1 cellular context compared by ENCODE assay signal in the genomic region with DNA sequence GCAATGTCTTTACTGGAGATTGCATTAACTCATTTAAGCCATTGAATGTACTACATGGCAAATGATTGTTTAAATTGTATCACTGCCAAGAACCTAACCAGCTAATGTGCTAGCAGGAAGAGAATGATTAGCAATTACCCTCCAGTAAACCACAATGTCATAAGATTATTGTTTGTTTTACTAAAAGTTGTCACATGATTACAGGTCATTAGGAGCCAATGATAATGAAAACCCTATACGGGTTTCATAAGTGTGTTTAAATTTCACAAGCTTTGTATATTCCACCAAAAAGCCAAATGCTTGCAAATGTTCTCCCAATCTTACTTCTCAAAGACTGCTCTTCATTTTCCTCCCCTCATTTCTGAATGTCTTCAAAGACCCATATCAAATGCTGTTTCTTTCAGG.
TF ChIP-seq lines count a peak whose summit lies in the region.

No MANE protein-coding gene starts in this region.

TF ChIP-seq in HEK293, 187 proteins besides CTCF, POLR2A, EP300 and RAD21 (continued from another document and continues in another):
- TF ChIP-seq, protein P1, sequence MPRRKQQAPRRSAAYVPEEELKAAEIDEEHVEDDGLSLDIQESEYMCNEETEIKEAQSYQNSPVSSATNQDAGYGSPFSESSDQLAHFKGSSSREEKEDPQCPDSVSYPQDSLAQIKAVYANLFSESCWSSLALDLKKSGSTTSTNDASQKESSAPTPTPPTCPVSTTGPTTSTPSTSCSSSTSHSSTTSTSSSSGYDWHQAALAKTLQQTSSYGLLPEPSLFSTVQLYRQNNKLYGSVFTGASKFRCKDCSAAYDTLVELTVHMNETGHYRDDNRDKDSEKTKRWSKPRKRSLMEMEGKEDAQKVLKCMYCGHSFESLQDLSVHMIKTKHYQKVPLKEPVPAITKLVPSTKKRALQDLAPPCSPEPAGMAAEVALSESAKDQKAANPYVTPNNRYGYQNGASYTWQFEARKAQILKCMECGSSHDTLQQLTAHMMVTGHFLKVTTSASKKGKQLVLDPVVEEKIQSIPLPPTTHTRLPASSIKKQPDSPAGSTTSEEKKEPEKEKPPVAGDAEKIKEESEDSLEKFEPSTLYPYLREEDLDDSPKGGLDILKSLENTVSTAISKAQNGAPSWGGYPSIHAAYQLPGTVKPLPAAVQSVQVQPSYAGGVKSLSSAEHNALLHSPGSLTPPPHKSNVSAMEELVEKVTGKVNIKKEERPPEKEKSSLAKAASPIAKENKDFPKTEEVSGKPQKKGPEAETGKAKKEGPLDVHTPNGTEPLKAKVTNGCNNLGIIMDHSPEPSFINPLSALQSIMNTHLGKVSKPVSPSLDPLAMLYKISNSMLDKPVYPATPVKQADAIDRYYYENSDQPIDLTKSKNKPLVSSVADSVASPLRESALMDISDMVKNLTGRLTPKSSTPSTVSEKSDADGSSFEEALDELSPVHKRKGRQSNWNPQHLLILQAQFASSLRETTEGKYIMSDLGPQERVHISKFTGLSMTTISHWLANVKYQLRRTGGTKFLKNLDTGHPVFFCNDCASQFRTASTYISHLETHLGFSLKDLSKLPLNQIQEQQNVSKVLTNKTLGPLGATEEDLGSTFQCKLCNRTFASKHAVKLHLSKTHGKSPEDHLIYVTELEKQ (tag by site-specific recombination; IDR thresholded peaks at IDR 0.05; ENCODE audit: borderline replicate concordance) = peak; percentile 82; the same call in 1 of the 2 replicates
- TF ChIP-seq, protein P2, sequence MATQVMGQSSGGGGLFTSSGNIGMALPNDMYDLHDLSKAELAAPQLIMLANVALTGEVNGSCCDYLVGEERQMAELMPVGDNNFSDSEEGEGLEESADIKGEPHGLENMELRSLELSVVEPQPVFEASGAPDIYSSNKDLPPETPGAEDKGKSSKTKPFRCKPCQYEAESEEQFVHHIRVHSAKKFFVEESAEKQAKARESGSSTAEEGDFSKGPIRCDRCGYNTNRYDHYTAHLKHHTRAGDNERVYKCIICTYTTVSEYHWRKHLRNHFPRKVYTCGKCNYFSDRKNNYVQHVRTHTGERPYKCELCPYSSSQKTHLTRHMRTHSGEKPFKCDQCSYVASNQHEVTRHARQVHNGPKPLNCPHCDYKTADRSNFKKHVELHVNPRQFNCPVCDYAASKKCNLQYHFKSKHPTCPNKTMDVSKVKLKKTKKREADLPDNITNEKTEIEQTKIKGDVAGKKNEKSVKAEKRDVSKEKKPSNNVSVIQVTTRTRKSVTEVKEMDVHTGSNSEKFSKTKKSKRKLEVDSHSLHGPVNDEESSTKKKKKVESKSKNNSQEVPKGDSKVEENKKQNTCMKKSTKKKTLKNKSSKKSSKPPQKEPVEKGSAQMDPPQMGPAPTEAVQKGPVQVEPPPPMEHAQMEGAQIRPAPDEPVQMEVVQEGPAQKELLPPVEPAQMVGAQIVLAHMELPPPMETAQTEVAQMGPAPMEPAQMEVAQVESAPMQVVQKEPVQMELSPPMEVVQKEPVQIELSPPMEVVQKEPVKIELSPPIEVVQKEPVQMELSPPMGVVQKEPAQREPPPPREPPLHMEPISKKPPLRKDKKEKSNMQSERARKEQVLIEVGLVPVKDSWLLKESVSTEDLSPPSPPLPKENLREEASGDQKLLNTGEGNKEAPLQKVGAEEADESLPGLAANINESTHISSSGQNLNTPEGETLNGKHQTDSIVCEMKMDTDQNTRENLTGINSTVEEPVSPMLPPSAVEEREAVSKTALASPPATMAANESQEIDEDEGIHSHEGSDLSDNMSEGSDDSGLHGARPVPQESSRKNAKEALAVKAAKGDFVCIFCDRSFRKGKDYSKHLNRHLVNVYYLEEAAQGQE (tag by site-specific recombination; IDR thresholded peaks at IDR 0.05) = no peak
- no peak for TF ChIP-seq EGR2 (tag by site-specific recombination; IDR thresholded peaks at IDR 0.05; ENCODE audit: low read depth)
- TF ChIP-seq ZNF501 (tag by site-specific recombination; IDR thresholded peaks at IDR 0.05) = no peak
- TF ChIP-seq TCF7L2 (IDR thresholded peaks at IDR 0.05; ENCODE audit: borderline replicate concordance, low read depth, low read length) = no peak
- TF ChIP-seq ZNF585B (tag by site-specific recombination; IDR thresholded peaks at IDR 0.05) = no peak
- TF ChIP-seq, protein P3, sequence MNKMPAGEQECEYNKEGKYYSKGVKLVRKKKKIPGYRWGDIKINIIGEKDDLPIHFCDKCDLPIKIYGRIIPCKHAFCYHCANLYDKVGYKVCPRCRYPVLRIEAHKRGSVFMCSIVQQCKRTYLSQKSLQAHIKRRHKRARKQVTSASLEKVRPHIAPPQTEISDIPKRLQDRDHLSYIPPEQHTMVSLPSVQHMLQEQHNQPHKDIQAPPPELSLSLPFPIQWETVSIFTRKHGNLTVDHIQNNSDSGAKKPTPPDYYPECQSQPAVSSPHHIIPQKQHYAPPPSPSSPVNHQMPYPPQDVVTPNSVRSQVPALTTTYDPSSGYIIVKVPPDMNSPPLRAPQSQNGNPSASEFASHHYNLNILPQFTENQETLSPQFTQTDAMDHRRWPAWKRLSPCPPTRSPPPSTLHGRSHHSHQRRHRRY (tag by site-specific recombination; IDR thresholded peaks at IDR 0.05) = no peak
- peak; percentile 67; the same call in 1 of the 2 replicates for TF ChIP-seq ZNF24 (tag by site-specific recombination; IDR thresholded peaks at IDR 0.05)
- TF ChIP-seq ZEB2 (tag by site-specific recombination; IDR thresholded peaks at IDR 0.05) = peak; percentile 77
- TF ChIP-seq, protein P4, sequence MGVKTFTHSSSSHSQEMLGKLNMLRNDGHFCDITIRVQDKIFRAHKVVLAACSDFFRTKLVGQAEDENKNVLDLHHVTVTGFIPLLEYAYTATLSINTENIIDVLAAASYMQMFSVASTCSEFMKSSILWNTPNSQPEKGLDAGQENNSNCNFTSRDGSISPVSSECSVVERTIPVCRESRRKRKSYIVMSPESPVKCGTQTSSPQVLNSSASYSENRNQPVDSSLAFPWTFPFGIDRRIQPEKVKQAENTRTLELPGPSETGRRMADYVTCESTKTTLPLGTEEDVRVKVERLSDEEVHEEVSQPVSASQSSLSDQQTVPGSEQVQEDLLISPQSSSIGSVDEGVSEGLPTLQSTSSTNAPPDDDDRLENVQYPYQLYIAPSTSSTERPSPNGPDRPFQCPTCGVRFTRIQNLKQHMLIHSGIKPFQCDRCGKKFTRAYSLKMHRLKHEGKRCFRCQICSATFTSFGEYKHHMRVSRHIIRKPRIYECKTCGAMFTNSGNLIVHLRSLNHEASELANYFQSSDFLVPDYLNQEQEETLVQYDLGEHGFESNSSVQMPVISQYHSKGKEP (tag by site-specific recombination; IDR thresholded peaks at IDR 0.05) = peak; percentile 81
- no peak for TF ChIP-seq RBAK (tag by site-specific recombination; IDR thresholded peaks at IDR 0.05)
- TF ChIP-seq, protein P5, sequence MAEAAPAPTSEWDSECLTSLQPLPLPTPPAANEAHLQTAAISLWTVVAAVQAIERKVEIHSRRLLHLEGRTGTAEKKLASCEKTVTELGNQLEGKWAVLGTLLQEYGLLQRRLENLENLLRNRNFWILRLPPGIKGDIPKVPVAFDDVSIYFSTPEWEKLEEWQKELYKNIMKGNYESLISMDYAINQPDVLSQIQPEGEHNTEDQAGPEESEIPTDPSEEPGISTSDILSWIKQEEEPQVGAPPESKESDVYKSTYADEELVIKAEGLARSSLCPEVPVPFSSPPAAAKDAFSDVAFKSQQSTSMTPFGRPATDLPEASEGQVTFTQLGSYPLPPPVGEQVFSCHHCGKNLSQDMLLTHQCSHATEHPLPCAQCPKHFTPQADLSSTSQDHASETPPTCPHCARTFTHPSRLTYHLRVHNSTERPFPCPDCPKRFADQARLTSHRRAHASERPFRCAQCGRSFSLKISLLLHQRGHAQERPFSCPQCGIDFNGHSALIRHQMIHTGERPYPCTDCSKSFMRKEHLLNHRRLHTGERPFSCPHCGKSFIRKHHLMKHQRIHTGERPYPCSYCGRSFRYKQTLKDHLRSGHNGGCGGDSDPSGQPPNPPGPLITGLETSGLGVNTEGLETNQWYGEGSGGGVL (tag by site-specific recombination; IDR thresholded peaks at IDR 0.05) = 0 out of 2 replicates have a peak, but pooled peaks have one; percentile 19
- no peak for TF ChIP-seq ZNF138 (tag by site-specific recombination; IDR thresholded peaks at IDR 0.05; ENCODE audit: borderline replicate concordance)
- TF ChIP-seq ZNF248 (tag by site-specific recombination; IDR thresholded peaks at IDR 0.05) = no peak
- TF ChIP-seq ZNF211 (tag by site-specific recombination; IDR thresholded peaks at IDR 0.05; ENCODE audit: low read depth) = no peak
- TF ChIP-seq, protein P6, sequence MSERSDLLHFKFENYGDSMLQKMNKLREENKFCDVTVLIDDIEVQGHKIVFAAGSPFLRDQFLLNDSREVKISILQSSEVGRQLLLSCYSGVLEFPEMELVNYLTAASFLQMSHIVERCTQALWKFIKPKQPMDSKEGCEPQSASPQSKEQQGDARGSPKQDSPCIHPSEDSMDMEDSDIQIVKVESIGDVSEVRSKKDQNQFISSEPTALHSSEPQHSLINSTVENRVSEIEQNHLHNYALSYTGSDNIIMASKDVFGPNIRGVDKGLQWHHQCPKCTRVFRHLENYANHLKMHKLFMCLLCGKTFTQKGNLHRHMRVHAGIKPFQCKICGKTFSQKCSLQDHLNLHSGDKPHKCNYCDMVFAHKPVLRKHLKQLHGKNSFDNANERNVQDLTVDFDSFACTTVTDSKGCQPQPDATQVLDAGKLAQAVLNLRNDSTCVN (tag by site-specific recombination; optimal IDR thresholded peaks at IDR 0.05) = no peak
- TF ChIP-seq ZNF341 (tag by site-specific recombination; IDR thresholded peaks at IDR 0.05; ENCODE audit: low read depth) = no peak
- TF ChIP-seq ZNF548 (tag by site-specific recombination; IDR thresholded peaks at IDR 0.05) = no peak
- TF ChIP-seq ZNF843 (tag by site-specific recombination; IDR thresholded peaks at IDR 0.05) = peak; percentile 88
- peak; percentile 79 for TF ChIP-seq WT1 (tag by site-specific recombination; IDR thresholded peaks at IDR 0.05)
- TF ChIP-seq SCRT2 (tag by site-specific recombination; IDR thresholded peaks at IDR 0.05) = no peak
- TF ChIP-seq, protein P7, sequence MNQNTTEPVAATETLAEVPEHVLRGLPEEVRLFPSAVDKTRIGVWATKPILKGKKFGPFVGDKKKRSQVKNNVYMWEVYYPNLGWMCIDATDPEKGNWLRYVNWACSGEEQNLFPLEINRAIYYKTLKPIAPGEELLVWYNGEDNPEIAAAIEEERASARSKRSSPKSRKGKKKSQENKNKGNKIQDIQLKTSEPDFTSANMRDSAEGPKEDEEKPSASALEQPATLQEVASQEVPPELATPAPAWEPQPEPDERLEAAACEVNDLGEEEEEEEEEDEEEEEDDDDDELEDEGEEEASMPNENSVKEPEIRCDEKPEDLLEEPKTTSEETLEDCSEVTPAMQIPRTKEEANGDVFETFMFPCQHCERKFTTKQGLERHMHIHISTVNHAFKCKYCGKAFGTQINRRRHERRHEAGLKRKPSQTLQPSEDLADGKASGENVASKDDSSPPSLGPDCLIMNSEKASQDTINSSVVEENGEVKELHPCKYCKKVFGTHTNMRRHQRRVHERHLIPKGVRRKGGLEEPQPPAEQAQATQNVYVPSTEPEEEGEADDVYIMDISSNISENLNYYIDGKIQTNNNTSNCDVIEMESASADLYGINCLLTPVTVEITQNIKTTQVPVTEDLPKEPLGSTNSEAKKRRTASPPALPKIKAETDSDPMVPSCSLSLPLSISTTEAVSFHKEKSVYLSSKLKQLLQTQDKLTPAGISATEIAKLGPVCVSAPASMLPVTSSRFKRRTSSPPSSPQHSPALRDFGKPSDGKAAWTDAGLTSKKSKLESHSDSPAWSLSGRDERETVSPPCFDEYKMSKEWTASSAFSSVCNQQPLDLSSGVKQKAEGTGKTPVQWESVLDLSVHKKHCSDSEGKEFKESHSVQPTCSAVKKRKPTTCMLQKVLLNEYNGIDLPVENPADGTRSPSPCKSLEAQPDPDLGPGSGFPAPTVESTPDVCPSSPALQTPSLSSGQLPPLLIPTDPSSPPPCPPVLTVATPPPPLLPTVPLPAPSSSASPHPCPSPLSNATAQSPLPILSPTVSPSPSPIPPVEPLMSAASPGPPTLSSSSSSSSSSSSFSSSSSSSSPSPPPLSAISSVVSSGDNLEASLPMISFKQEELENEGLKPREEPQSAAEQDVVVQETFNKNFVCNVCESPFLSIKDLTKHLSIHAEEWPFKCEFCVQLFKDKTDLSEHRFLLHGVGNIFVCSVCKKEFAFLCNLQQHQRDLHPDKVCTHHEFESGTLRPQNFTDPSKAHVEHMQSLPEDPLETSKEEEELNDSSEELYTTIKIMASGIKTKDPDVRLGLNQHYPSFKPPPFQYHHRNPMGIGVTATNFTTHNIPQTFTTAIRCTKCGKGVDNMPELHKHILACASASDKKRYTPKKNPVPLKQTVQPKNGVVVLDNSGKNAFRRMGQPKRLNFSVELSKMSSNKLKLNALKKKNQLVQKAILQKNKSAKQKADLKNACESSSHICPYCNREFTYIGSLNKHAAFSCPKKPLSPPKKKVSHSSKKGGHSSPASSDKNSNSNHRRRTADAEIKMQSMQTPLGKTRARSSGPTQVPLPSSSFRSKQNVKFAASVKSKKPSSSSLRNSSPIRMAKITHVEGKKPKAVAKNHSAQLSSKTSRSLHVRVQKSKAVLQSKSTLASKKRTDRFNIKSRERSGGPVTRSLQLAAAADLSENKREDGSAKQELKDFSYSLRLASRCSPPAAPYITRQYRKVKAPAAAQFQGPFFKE (tag by site-specific recombination; IDR thresholded peaks at IDR 0.05; ENCODE audit: borderline replicate concordance) = no peak
- TF ChIP-seq, protein P8, sequence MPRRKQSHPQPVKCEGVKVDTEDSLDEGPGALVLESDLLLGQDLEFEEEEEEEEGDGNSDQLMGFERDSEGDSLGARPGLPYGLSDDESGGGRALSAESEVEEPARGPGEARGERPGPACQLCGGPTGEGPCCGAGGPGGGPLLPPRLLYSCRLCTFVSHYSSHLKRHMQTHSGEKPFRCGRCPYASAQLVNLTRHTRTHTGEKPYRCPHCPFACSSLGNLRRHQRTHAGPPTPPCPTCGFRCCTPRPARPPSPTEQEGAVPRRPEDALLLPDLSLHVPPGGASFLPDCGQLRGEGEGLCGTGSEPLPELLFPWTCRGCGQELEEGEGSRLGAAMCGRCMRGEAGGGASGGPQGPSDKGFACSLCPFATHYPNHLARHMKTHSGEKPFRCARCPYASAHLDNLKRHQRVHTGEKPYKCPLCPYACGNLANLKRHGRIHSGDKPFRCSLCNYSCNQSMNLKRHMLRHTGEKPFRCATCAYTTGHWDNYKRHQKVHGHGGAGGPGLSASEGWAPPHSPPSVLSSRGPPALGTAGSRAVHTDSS (tag by site-specific recombination; IDR thresholded peaks at IDR 0.05) = 0 out of 2 replicates have a peak, but pooled peaks have one; percentile 8
- TF ChIP-seq, protein P9, sequence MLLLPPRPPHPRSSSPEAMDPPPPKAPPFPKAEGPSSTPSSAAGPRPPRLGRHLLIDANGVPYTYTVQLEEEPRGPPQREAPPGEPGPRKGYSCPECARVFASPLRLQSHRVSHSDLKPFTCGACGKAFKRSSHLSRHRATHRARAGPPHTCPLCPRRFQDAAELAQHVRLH (tag by site-specific recombination; IDR thresholded peaks at IDR 0.05) = 0 out of 2 replicates have a peak, but pooled peaks have one; percentile 38
- TF ChIP-seq ZNF621 (tag by site-specific recombination; IDR thresholded peaks at IDR 0.05) = no peak
- peak; percentile 89 for TF ChIP-seq OSR2 (tag by site-specific recombination; IDR thresholded peaks at IDR 0.05)
- TF ChIP-seq ZNF184 (tag by site-specific recombination; IDR thresholded peaks at IDR 0.05) = peak; percentile 76
- TF ChIP-seq FEZF1 (tag by site-specific recombination; IDR thresholded peaks at IDR 0.05) = peak; percentile 72; the same call in 1 of the 2 replicates
- TF ChIP-seq ZNF391 (tag by site-specific recombination; IDR thresholded peaks at IDR 0.05; ENCODE audit: borderline replicate concordance, low read depth) = no peak
